26 cellular contexts compared by ENCODE assay signal in the genomic region with DNA sequence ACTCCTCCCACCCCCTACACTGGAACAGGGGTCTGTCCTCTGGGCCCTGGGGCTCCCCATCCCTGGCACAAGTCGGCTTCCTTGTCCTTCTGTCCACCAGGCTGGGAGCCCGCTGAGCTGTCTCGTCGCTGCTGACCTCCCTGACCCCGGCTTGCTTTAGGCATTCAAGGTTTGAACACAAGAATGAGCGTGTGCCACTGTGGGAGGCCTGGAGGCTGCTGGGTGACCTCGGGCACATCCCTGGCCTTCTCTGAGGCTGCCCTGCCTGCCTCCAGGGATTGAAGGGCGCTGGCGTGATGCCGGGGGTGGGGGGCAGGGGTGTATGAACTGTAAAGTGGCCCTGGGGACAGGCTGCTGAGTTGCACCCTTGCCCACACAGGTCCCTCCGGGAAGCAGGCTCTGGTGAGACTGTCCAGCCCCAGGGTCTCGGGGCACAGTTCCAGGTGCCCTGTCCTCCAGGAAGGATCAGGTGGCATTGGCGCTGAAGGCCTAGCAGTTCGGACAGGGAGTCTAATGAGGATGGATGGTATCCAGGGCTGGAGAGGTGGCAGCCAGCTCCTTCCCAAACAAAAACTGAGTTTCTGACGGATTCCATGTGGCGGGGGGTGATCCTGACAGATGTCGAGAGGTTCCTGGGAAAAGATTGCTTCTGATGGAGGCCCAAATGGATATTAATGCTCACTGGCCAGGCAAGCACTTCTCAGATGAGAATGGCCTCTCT. TPM values are rescaled to one million over a fixed set of nuclear protein-coding genes. Genes with fewer than 3 reads are reported as not detected.
A peak's percentile ranks its signal among the peaks of the same experiment; 100 is the strongest.
DNase-seq lines count a peak whose midpoint lies in the region; ATAC-seq, FAIRE-seq and TF ChIP-seq lines count a peak whose summit lies in the region.
"Had no signal": no experiment of that assay in that cellular context is flagged by ENCODE, and none has a peak within 500 bp of the region (broad histone marks: within the 10 kb centered on the region; RNA-seq: fewer than 3 reads in every experiment).

No MANE protein-coding gene starts in this region.

- BruUV-seq in HepG2 (replicated peaks; lab: Mats Ljungman, UMichigan): no TSS peak

- no peak overlapping the region for H2AFZ ChIP-seq in HepG2 (ENCODE audit: low read length)

- no peak overlapping the region for H3K4me3 Mint-ChIP-seq in endodermal cell
- H3K4me3 Mint-ChIP-seq in neural crest cell: no peak overlapping the region
- H3K4me3 Mint-ChIP-seq: CD4-positive, CD25-positive, alpha-beta regulatory T cell; GM23338; HFFc6; IgD-negative memory B cell had no signal

- H3K4me3 ChIP-seq in HepG2 (replicated peaks in 1 of 3; ENCODE audit: insufficient read depth in 1 of 3, low read depth in 2 of 3, low read length in 3 of 3) (no peak overlapping the region), right lobe of liver (no peak overlapping the region), endodermal cell (ENCODE audit: low read length) (no peak overlapping the region)
- H3K4me3 ChIP-seq: GM23338, HAP-1, Peyer's patch had no signal

- POLR2A ChIA-PET in HepG2 (lab: Yijun Ruan, JAX): no interaction called here

- no peak for TF ChIP-seq EP300 in HepG2 (IDR thresholded peaks at IDR 0.05; ENCODE audit: low read depth in 2 of 2, low read length in 2 of 2)
- TF ChIP-seq EP300 in HepG2 (CRISPR knock-in tag; IDR thresholded peaks at IDR 0.05; ENCODE audit: borderline replicate concordance): no peak

- H3K4me1 Mint-ChIP-seq in endodermal cell (no peaks in the 10 kb centered on the region), neural crest cell (peaks cover 20% of the 10 kb centered on the region)
- H3K4me1 Mint-ChIP-seq: CD4-positive, CD25-positive, alpha-beta regulatory T cell; IgD-negative memory B cell had no signal

- H3K27ac Mint-ChIP-seq in endodermal cell (peak overlapping the region; percentile 55), neural crest cell (ENCODE audit: unreplicated experiment) (no peak overlapping the region)
- H3K27ac Mint-ChIP-seq: CD4-positive, CD25-positive, alpha-beta regulatory T cell; GM23338; HFFc6; IgD-negative memory B cell had no signal

- H3K9me3 ChIP-seq in HepG2 (ENCODE audit: low read length) (no peaks in the 10 kb centered on the region), right lobe of liver (no peaks in the 10 kb centered on the region), endodermal cell (ENCODE audit: control insufficient read depth, low read length) (no peaks in the 10 kb centered on the region)
- H3K9me3 ChIP-seq: BE2C, HAP-1, Peyer's patch had no signal

- no peak for ATAC-seq in HepG2
- no peak for ATAC-seq in right lobe of liver
- no peak for ATAC-seq in HG03442 (IDR thresholded peaks at IDR 0.05; ENCODE audit: unreplicated experiment)
- ATAC-seq in HG02798 (IDR thresholded peaks at IDR 0.05; ENCODE audit: poor library complexity, unreplicated experiment): no peak
- ATAC-seq in GM21723 (IDR thresholded peaks at IDR 0.05; ENCODE audit: unreplicated experiment): no peak
- ATAC-seq: GM23338 had no signal

- DNase-seq in HepG2 (ENCODE audit: low spot score) (no peak), right lobe of liver (no peak), endodermal cell (no peak), neural crest cell (ENCODE audit: low read depth, low spot score) (peak; percentile 37), SW480 (ENCODE audit: low spot score) (no peak)
- DNase-seq: BE2C; CD4-positive, CD25-positive, alpha-beta regulatory T cell; HFFc6; NCI-H1048; NCI-H1417; NCI-H1694; NCI-H2081; NCI-H2227 treated with DMSO at 0.1 percent for 48 hours; NCI-H526 treated with DMSO at 0.1 percent for 48 hours; OCI-M1; Peyer's patch; SHP77 treated with DMSO at 0.1 percent for 48 hours had no signal

- no peaks in the 10 kb centered on the region for H3K36me3 Mint-ChIP-seq in endodermal cell (ENCODE audit: low read depth)
- no peaks in the 10 kb centered on the region for H3K36me3 Mint-ChIP-seq in neural crest cell (ENCODE audit: low read depth)
- H3K36me3 Mint-ChIP-seq: CD4-positive, CD25-positive, alpha-beta regulatory T cell; IgD-negative memory B cell had no signal

- H3K36me3 ChIP-seq in HepG2 (replicated peaks in 1 of 2; ENCODE audit: control insufficient read depth in 1 of 2, insufficient read depth in 2 of 2, low read length in 2 of 2) (no peaks in the 10 kb centered on the region), right lobe of liver (no peaks in the 10 kb centered on the region), endodermal cell (ENCODE audit: control insufficient read depth, insufficient read depth, low read length) (no peaks in the 10 kb centered on the region)
- H3K36me3 ChIP-seq: BE2C, HAP-1, Peyer's patch had no signal

- H3K9ac ChIP-seq in HepG2 (ENCODE audit: insufficient read depth, low read depth, low read length) (no peak overlapping the region), endodermal cell (ENCODE audit: extremely low read depth, low read length, poor library complexity, severe bottlenecking) (no peak overlapping the region)

- TF ChIP-seq POLR2A in HepG2 (IDR thresholded peaks at IDR 0.05; ENCODE audit: insufficient read depth in 1 of 2, low read depth in 2 of 2, low read length in 2 of 2): no peak
- TF ChIP-seq POLR2A in right lobe of liver (IDR thresholded peaks at IDR 0.05): no peak

- H3K27ac ChIP-seq in HepG2 (ENCODE audit: extremely low read length, insufficient read depth, low read length): no peak overlapping the region
- H3K27ac ChIP-seq in right lobe of liver: no peak overlapping the region
- H3K27ac ChIP-seq in endodermal cell (ENCODE audit: low read depth, low read length): peak overlapping the region; percentile 72
- H3K27ac ChIP-seq: 22Rv1, Peyer's patch had no signal

- no peak for FAIRE-seq in HepG2 (lab: Jason Lieb, UNC)
- FAIRE-seq: G401.6 had no signal

- no peaks in the 10 kb centered on the region for H3K79me2 ChIP-seq in HepG2 (ENCODE audit: insufficient read depth, low read length)

- no peak overlapping the region for H3K4me2 ChIP-seq in HepG2 (ENCODE audit: low read depth, low read length)
- H3K4me2 ChIP-seq: GM23338 had no signal

- H4K20me1 ChIP-seq in HepG2 (ENCODE audit: insufficient read depth, low read length): no peaks in the 10 kb centered on the region

- H3K27me3 ChIP-seq in HepG2 (ENCODE audit: control insufficient read depth in 1 of 2, insufficient read depth in 2 of 2, low read length in 2 of 2): peaks cover 47 to 99% of the 10 kb centered on the region in 2 experiments
- no peaks in the 10 kb centered on the region for H3K27me3 ChIP-seq in right lobe of liver
- H3K27me3 ChIP-seq in endodermal cell (ENCODE audit: control insufficient read depth, insufficient read depth, low read length, poor library complexity, severe bottlenecking): no peaks in the 10 kb centered on the region
- H3K27me3 ChIP-seq: BE2C, Peyer's patch had no signal

- intact Hi-C loops in HepG2 (cut with micrococcal nuclease; ENCODE audit: unreplicated experiment): no loop called here
- intact Hi-C loops in right lobe of liver (cut with DNase I): no loop called here

- H3K4me1 ChIP-seq in HepG2 (ENCODE audit: insufficient read depth, low read length) (peaks cover 10% of the 10 kb centered on the region; the same call in 1 of the 2 replicates), right lobe of liver (no peaks in the 10 kb centered on the region), endodermal cell (ENCODE audit: control insufficient read depth, insufficient read depth, low read length) (no peaks in the 10 kb centered on the region)
- H3K4me1 ChIP-seq: BE2C, HAP-1, Peyer's patch had no signal

- H3K27me3 Mint-ChIP-seq in endodermal cell (ENCODE audit: insufficient read depth) (no peaks in the 10 kb centered on the region), neural crest cell (ENCODE audit: low read depth) (peaks cover 27% of the 10 kb centered on the region)
- H3K27me3 Mint-ChIP-seq: CD4-positive, CD25-positive, alpha-beta regulatory T cell had no signal

- no peak for TF ChIP-seq CTCF in HepG2 (CRISPR knock-in tag; IDR thresholded peaks at IDR 0.05)
- TF ChIP-seq CTCF in right lobe of liver (IDR thresholded peaks at IDR 0.05): no peak
- no peak for TF ChIP-seq CTCF in endodermal cell (conservative IDR thresholded peaks at IDR 0.05)
- no peak for TF ChIP-seq CTCF in neural crest cell (conservative IDR thresholded peaks at IDR 0.05)

- no peak for TF ChIP-seq RAD21 in HepG2 (CRISPR knock-in tag; IDR thresholded peaks at IDR 0.05)

- CTCF ChIA-PET in HepG2 (lab: Yijun Ruan, JAX; ENCODE audit: low intra/inter-chr PET ratio, low total read pairs): no interaction called here

- H3K9me3 Mint-ChIP-seq in endodermal cell: no peaks in the 10 kb centered on the region
- no peaks in the 10 kb centered on the region for H3K9me3 Mint-ChIP-seq in neural crest cell
- H3K9me3 Mint-ChIP-seq: CD4-positive, CD25-positive, alpha-beta regulatory T cell; GM23338; HFFc6; IgD-negative memory B cell had no signal

- in situ Hi-C loops in HepG2 (cut with HindIII; ENCODE audit: extremely low pct_ligation_motif_present, low pct_unique_long_range_greater_than_20kb): no loop called here

- 19% methylated on average over 5 of the region's 17 CpGs for WGBS in HepG2 (ENCODE audit: low lambda C conversion rate)
- 71% methylated on average over 7 of the region's 17 CpGs for WGBS in right lobe of liver (ENCODE audit: insufficient coverage, low coverage, low lambda C conversion rate, missing lambda C conversion rate)
- WGBS in endodermal cell (ENCODE audit: insufficient coverage in 1 of 2, insufficient read length in 1 of 2), 2 experiments: 78 to 89% methylated on average over 11 to 17 of the region's 17 CpGs

RNA-seq across cellular contexts. Expression of gene FIBCD1, which starts 18.1 kb away (rescaled TPM):
- total RNA-seq in HepG2 (2016; rRNA removed; fragmentation: Illumina TruSeq; extraction: Trizol): 0.89 TPM in 1 of 2 replicates, not detected in the other
- 4.4 and 6.3 TPM in 2 replicates for total RNA-seq in HepG2 (2016; cell fraction: cytosol; rRNA removed; fragmentation: Illumina TruSeq; extraction: Trizol; ENCODE audit: low read depth)
- 0.74 and 1.1 TPM in 2 replicates for total RNA-seq in HepG2 (2016; cell fraction: insoluble cytoplasmic fraction; rRNA removed; fragmentation: Illumina TruSeq; extraction: Trizol)
- total RNA-seq in HepG2 (2016; cell fraction: membrane; rRNA removed; fragmentation: Illumina TruSeq; extraction: Trizol): 2.3 and 4.5 TPM in 2 replicates
- total RNA-seq in HepG2 (2016; cell fraction: nucleus; rRNA removed; fragmentation: Illumina TruSeq; extraction: Trizol): 0.56 TPM in 1 of 2 replicates, not detected in the other
- polyA plus RNA-seq in HepG2 (2011; rRNA removed): 0.55 and 1.3 TPM in 2 replicates
- polyA plus RNA-seq in HepG2 (2011; cell fraction: cytosol; rRNA removed): 0.55 and 1.1 TPM in 2 replicates
- 0.40 and 1.6 TPM in 2 replicates for polyA plus RNA-seq in HepG2 (2011; cell fraction: nucleus; rRNA removed)
- 0.09 TPM in 1 of 2 replicates, not detected in the other for polyA plus RNA-seq in HepG2 (2012)
- polyA plus RNA-seq in HepG2 (2016; cell fraction: cytosol; fragmentation: Illumina TruSeq; extraction: Trizol; ENCODE audit: low read depth): 5.8 and 6.8 TPM in 2 replicates
- polyA plus RNA-seq in HepG2 (2016; cell fraction: insoluble cytoplasmic fraction; fragmentation: Illumina TruSeq; extraction: Trizol; ENCODE audit: low read depth): 0.68 TPM in 1 of 2 replicates, not detected in the other
- 2.8 and 3.7 TPM in 2 replicates for polyA plus RNA-seq in HepG2 (2016; cell fraction: membrane; fragmentation: Illumina TruSeq; extraction: Trizol; ENCODE audit: low read depth)
- 0.70 and 1.6 TPM in 2 replicates for polyA plus RNA-seq in HepG2 (2016; cell fraction: nucleus; fragmentation: Illumina TruSeq; extraction: Trizol; ENCODE audit: insufficient read depth, low read depth)
- polyA minus RNA-seq in HepG2 (2011; rRNA and poly(A)+ RNA removed; ENCODE audit: low replicate concordance): 0.92 and 8.0 TPM in 2 replicates
- polyA minus RNA-seq in HepG2 (2011; cell fraction: cytosol; rRNA and poly(A)+ RNA removed): 0.62 TPM in 1 of 2 replicates, not detected in the other
- 1.3 TPM in 1 of 2 replicates, not detected in the other for polyA minus RNA-seq in HepG2 (2011; cell fraction: nucleus; rRNA and poly(A)+ RNA removed)
- total RNA-seq in right lobe of liver: not detected
- 1 to 10 TPM; 2.8 to 3.7 TPM for total RNA-seq in endodermal cell
- 4.3 TPM for polyA plus RNA-seq in endodermal cell (2013, experiment 1 of 2)
- polyA plus RNA-seq in endodermal cell (2013, experiment 2 of 2): 3.4 TPM
- 0.23 and 0.45 TPM in 2 replicates for total RNA-seq in neural crest cell
- total RNA-seq: CD4-positive, CD25-positive, alpha-beta regulatory T cell had no signal
- polyA plus RNA-seq: CD4-positive, CD25-positive, alpha-beta regulatory T cell; IgD-negative memory B cell had no signal

RNA-seq across cellular contexts. Expression of gene QRFP, which starts 24.3 kb away (rescaled TPM):
- total RNA-seq in HepG2 (2016; rRNA removed; fragmentation: Illumina TruSeq; extraction: Trizol) (not detected in 2 replicates), right lobe of liver (1 to 10 TPM in 1 of 6 experiments, not detected in 5; 3.3 TPM), endodermal cell (not detected), neural crest cell (not detected in 2 replicates)
- total RNA-seq in HepG2 (2016; cell fraction: cytosol; rRNA removed; fragmentation: Illumina TruSeq; extraction: Trizol; ENCODE audit: low read depth): not detected in 2 replicates
- total RNA-seq in HepG2 (2016; cell fraction: insoluble cytoplasmic fraction; rRNA removed; fragmentation: Illumina TruSeq; extraction: Trizol): not detected in 2 replicates
- total RNA-seq in HepG2 (2016; cell fraction: membrane; rRNA removed; fragmentation: Illumina TruSeq; extraction: Trizol): not detected in 2 replicates
- total RNA-seq in HepG2 (2016; cell fraction: nucleus; rRNA removed; fragmentation: Illumina TruSeq; extraction: Trizol): not detected in 2 replicates
- polyA plus RNA-seq in HepG2 (2011; rRNA removed): not detected in 2 replicates
- polyA plus RNA-seq in HepG2 (2011; cell fraction: cytosol; rRNA removed): not detected in 2 replicates
- not detected in 2 replicates for polyA plus RNA-seq in HepG2 (2011; cell fraction: nucleus; rRNA removed)
- 0.15 TPM in 1 of 2 replicates, not detected in the other for polyA plus RNA-seq in HepG2 (2012)
- polyA plus RNA-seq in HepG2 (2016; cell fraction: cytosol; fragmentation: Illumina TruSeq; extraction: Trizol; ENCODE audit: low read depth): not detected in 2 replicates
- polyA plus RNA-seq in HepG2 (2016; cell fraction: insoluble cytoplasmic fraction; fragmentation: Illumina TruSeq; extraction: Trizol; ENCODE audit: low read depth): not detected in 2 replicates
- not detected in 2 replicates for polyA plus RNA-seq in HepG2 (2016; cell fraction: membrane; fragmentation: Illumina TruSeq; extraction: Trizol; ENCODE audit: low read depth)
- not detected in 2 replicates for polyA plus RNA-seq in HepG2 (2016; cell fraction: nucleus; fragmentation: Illumina TruSeq; extraction: Trizol; ENCODE audit: insufficient read depth, low read depth)
- polyA minus RNA-seq in HepG2 (2011; rRNA and poly(A)+ RNA removed; ENCODE audit: low replicate concordance): not detected in 2 replicates
- polyA minus RNA-seq in HepG2 (2011; cell fraction: cytosol; rRNA and poly(A)+ RNA removed): not detected in 2 replicates
- polyA minus RNA-seq in HepG2 (2011; cell fraction: nucleus; rRNA and poly(A)+ RNA removed): not detected in 2 replicates
- polyA plus RNA-seq in endodermal cell (2013, experiment 1 of 2): not detected
- not detected for polyA plus RNA-seq in endodermal cell (2013, experiment 2 of 2)
- total RNA-seq: CD4-positive, CD25-positive, alpha-beta regulatory T cell; GM23338; HFFc6; NCI-H460; Peyer's patch had no signal
- polyA plus RNA-seq: CD4-positive, CD25-positive, alpha-beta regulatory T cell; GM23338; IgD-negative memory B cell had no signal
